Comparison of ENCODE assay signal across 33 cellular contexts in genomic region chr18:77400561-77400960, GRCh38.
"Had no signal": no experiment of that assay in that cellular context is flagged by ENCODE, and none has a peak within 500 bp of the region (broad histone marks: within the 10 kb centered on the region; RNA-seq: fewer than 3 reads in every experiment).

No MANE protein-coding gene starts in this region.

- H3K4me1 ChIP-seq: SJCRH30 had no signal

- H3K36me3 ChIP-seq: SJCRH30 had no signal

- H3K4me2 ChIP-seq: PC-9 had no signal

- ATAC-seq: Panc1, Right ventricle myocardium inferior, SK-N-SH treated with all-trans-retinoic acid at 6 μM for 48 hours, T-cell had no signal

- FAIRE-seq: RCC 7860 had no signal

- H3K4me3 ChIP-seq: PC-9, SJCRH30, SK-N-MC had no signal

- H3K27me3 ChIP-seq: SJCRH30 had no signal

- H3K9me3 ChIP-seq: SJCRH30 had no signal

- H2AFZ ChIP-seq: PC-9 had no signal

- DNase-seq: Karpas-422, NCI-H1048, NCI-H1092 treated with DMSO at 0.1 percent for 48 hours, NCI-H1105 treated with DMSO at 0.1 percent for 48 hours, NCI-H1417, NCI-H1436, NCI-H146, NCI-H1694, NCI-H187, NCI-H1930, NCI-H2029 treated with DMSO at 0.1 percent for 48 hours, NCI-H2081 treated with DMSO at 0.1 percent for 48 hours, NCI-H2107, NCI-H2171, NCI-H226, NCI-H446 treated with DMSO at 0.1 percent for 48 hours, NCI-H510A, NCI-H524, NCI-H526, NCI-H69, NCI-H748 treated with DMSO at 0.1 percent for 48 hours, NCI-H82, PC-9, SHP77, SIG-M5, SJCRH30, T-cell had no signal

- H3K27ac ChIP-seq: PC-9, RWPE1, SJCRH30, SK-N-MC had no signal
